ENCODE assay signal across 31 cellular contexts in the genomic region with DNA sequence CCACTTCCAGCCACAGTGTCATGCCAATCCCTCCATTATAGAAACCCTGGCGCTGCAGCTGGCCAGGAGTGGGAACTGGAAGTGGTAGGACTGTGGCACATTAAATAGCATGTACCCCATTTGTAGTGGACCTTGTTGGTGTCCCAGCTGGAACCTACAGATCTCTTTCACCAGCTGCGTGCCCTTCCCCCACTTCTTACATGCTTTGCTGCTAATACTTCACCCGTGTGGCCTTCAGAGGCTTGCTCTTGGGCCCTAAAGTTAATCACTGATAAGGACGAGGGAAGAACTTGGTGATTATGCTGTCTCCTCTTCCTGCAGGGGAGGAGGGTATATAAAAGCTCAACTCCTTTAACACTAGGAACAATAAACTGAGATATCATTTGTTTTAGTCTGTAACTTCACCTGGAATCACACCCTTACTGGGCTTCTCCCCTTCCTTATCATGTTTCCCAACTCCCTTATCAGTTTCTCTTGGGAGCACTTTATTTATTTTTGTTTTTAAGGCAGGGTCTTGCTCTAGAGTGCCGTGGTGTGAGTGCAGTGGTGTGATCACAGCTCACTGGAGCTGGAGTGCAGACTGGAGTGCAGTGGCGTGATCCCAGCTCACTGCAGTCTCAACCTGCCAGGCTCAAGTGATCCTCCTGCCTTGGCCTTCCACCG. TPM values are rescaled to one million over a fixed set of nuclear protein-coding genes. Genes with fewer than 3 reads are reported as not detected.
DNase-seq lines count a peak whose midpoint lies in the region; FAIRE-seq and TF ChIP-seq lines count a peak whose summit lies in the region.
"Had no signal": no experiment of that assay in that cellular context is flagged by ENCODE, and none has a peak within 500 bp of the region (broad histone marks: within the 10 kb centered on the region; RNA-seq: fewer than 3 reads in every experiment).

No MANE protein-coding gene starts in this region.

- no peak overlapping the region for H4K5ac ChIP-seq in H1 (ENCODE audit: insufficient read length, low read depth, low read length)

- H3K9me3 Mint-ChIP-seq in nephron progenitor cell, result no peaks in the 10 kb centered on the region
- H3K9me3 Mint-ChIP-seq: activated B cell treated with CpG ODN at 0.5 μM for 24 hours; activated CD4-positive, alpha-beta T cell treated with anti-CD3 and anti-CD28 coated beads, Interleukin-2, amount 10 ng/mL, durations not matched to agents 7 days and 5 days; activated naive CD8-positive, alpha-beta T cell treated with anti-CD3 and anti-CD28 coated beads for 36 hours; activated T-cell treated with anti-CD3 and anti-CD28 coated beads, Interleukin-2, amount 50 U/mL, for 24 hours; neural progenitor cell; stimulated activated naive CD8-positive, alpha-beta T cell treated with anti-CD3 and anti-CD28 coated beads, Interleukin-15, amount 100 ng/mL, for 72 hours had no signal

- no TSS peak for BruUV-seq in PC-9 (replicated peaks; lab: Mats Ljungman, UMichigan)

- H4K20me1 ChIP-seq in PC-9 (ENCODE audit: insufficient read depth) (no peaks in the 10 kb centered on the region), H1 (replicated peaks in 1 of 2; ENCODE audit: control insufficient read depth in 1 of 2, insufficient read depth in 2 of 2, low read length in 2 of 2) (no peaks in the 10 kb centered on the region)

- CTCF ChIA-PET in PC-9 (lab: Charles Lee) (no interaction called here), H1 (lab: Charles Lee; ENCODE audit: partially characterized antibody) (no interaction called here)

- no peak overlapping the region for H3K18ac ChIP-seq in H1 (ENCODE audit: extremely low read depth, low read length)

- peak overlapping the region; percentile 34 for H3K27ac Mint-ChIP-seq in nephron progenitor cell
- H3K27ac Mint-ChIP-seq: activated B cell treated with CpG ODN at 0.5 μM for 24 hours; activated CD4-positive, alpha-beta T cell treated with anti-CD3 and anti-CD28 coated beads, Interleukin-2, amount 10 ng/mL, durations not matched to agents 7 days and 5 days; activated naive CD8-positive, alpha-beta T cell treated with anti-CD3 and anti-CD28 coated beads for 36 hours; activated T-cell treated with anti-CD3 and anti-CD28 coated beads, Interleukin-2, amount 50 U/mL, for 24 hours; neural progenitor cell; stimulated activated naive CD8-positive, alpha-beta T cell treated with anti-CD3 and anti-CD28 coated beads, Interleukin-15, amount 100 ng/mL, for 72 hours had no signal

- 78% methylated on average over 7 of the region's 7 CpGs; no CpG with 5 or more reads in 1 of the 2 experiments for WGBS in H1 (ENCODE audit: extremely low coverage in 1 of 2, insufficient coverage in 1 of 2, insufficient read length in 1 of 2, insufficient replicate concordance in 2 of 2, low coverage in 1 of 2, low lambda C conversion rate in 2 of 2, missing lambda C conversion rate in 1 of 2), 2 experiments

- no peak for TF ChIP-seq RAD21 in H1 (IDR thresholded peaks at IDR 0.05 in 1 of 2, conservative IDR thresholded peaks at IDR 0.05 in 1 of 2; ENCODE audit: low read depth in 2 of 2, low read length in 2 of 2)

- H3K14ac ChIP-seq in H1 (ENCODE audit: insufficient read length), result no peak overlapping the region

- TF ChIP-seq CTCF in PC-9 (conservative IDR thresholded peaks at IDR 0.05), result no peak
- no peak for TF ChIP-seq CTCF in H1 (IDR thresholded peaks at IDR 0.05; ENCODE audit: control extremely low read depth in 1 of 3, insufficient read depth in 1 of 3, low read depth in 1 of 3, low read length in 3 of 3)
- no peak for TF ChIP-seq CTCF in nephron progenitor cell (IDR thresholded peaks at IDR 0.05)

- peak; percentile 5 for FAIRE-seq in GM12892 (lab: Jason Lieb, UNC)
- FAIRE-seq in H1 (lab: Jason Lieb, UNC), result no peak
- FAIRE-seq: bronchial epithelial cell, endothelial cell of umbilical vein, pancreas, RCC 7860 had no signal

- no peak overlapping the region for H3K23ac ChIP-seq in H1 (ENCODE audit: insufficient read length)

- no peak overlapping the region for H2BK15ac ChIP-seq in H1 (ENCODE audit: low read length)

- H3K4me1 ChIP-seq in PC-9 (replicated peaks; ENCODE audit: insufficient read depth) (no peaks in the 10 kb centered on the region), H1 (replicated peaks in 1 of 4; ENCODE audit: control insufficient read depth in 3 of 4, insufficient read depth in 4 of 4, low read length in 3 of 4) (peaks cover 0 to 2% (median 0%) of the 10 kb centered on the region in 4 experiments; a peak in 1 of 7 replicates)
- H3K4me1 ChIP-seq: gastrocnemius medialis, neural progenitor cell, pancreas had no signal

- H3K9me2 ChIP-seq in PC-9 (ENCODE audit: insufficient read depth), result no peaks in the 10 kb centered on the region

- H3K4me2 ChIP-seq in PC-9, result no peak overlapping the region
- no peak overlapping the region for H3K4me2 ChIP-seq in H1 (ENCODE audit: insufficient read depth in 1 of 2, low read depth in 2 of 2, low read length in 2 of 2)
- H3K4me2 ChIP-seq: neural progenitor cell had no signal

- no peaks in the 10 kb centered on the region for H3K36me3 Mint-ChIP-seq in nephron progenitor cell (ENCODE audit: low read depth)
- H3K36me3 Mint-ChIP-seq: activated naive CD8-positive, alpha-beta T cell treated with anti-CD3 and anti-CD28 coated beads for 36 hours; neural progenitor cell had no signal

- H2BK12ac ChIP-seq in H1 (ENCODE audit: low read depth, low read length), result no peak overlapping the region

- no peak overlapping the region for H3K56ac ChIP-seq in H1 (replicated peaks; ENCODE audit: insufficient read length, low read depth, low read length)

- no peak overlapping the region for H2BK20ac ChIP-seq in H1 (ENCODE audit: low read length)

- H4K8ac ChIP-seq in H1 (ENCODE audit: extremely low read depth, insufficient read depth, low read length), result no peak overlapping the region

- H3F3A ChIP-seq in PC-9 (ENCODE audit: insufficient read depth, low read depth), result no peaks in the 10 kb centered on the region

- TF ChIP-seq POLR2A in GM12892 (IDR thresholded peaks at IDR 0.05; ENCODE audit: low read depth, low read length) (no peak), H1 (IDR thresholded peaks at IDR 0.05; ENCODE audit: control extremely low read depth in 1 of 2, low read depth in 2 of 2, low read length in 2 of 2) (no peak)

- DNase-seq in GM12892 (ENCODE audit: insufficient read length), result no peak
- DNase-seq in PC-9, result no peak
- DNase-seq in H1 (ENCODE audit: low read depth in 1 of 2, low spot score in 2 of 2), result no peak
- no peak for DNase-seq in nephron progenitor cell
- no peak for DNase-seq in stimulated activated CD4-positive, alpha-beta T cell treated with anti-CD3 and anti-CD28 coated beads, Interleukin-4, amount 100 ng/mL, for 4 hours
- no peak for DNase-seq in stimulated activated CD4-positive, alpha-beta T cell treated with anti-CD3 and anti-CD28 coated beads, Interleukin-2, amount 100 ng/mL, for 24 hours
- no peak for DNase-seq in kidney tubule cell (ENCODE audit: low spot score)
- DNase-seq: activated B cell treated with CpG ODN at 0.5 μM for 24 hours; activated CD4-positive, alpha-beta T cell treated with anti-CD3 and anti-CD28 coated beads, Interleukin-2, amount 10 ng/mL, durations not matched to agents 7 days and 5 days; activated gamma-delta T cell; activated naive CD8-positive, alpha-beta T cell treated with anti-CD3 and anti-CD28 coated beads for 36 hours; activated T-cell treated with anti-CD3 and anti-CD28 coated beads, Interleukin-2, amount 50 U/mL, for 24 hours; aorta; gastrocnemius medialis; GDM1; KBM-7; kidney glomerular epithelial cell; mammary epithelial cell; NCI-H1092; NCI-H1694; NCI-H524; pancreas; retina; SIG-M5; stimulated activated naive CD8-positive, alpha-beta T cell treated with anti-CD3 and anti-CD28 coated beads, Interleukin-15, amount 100 ng/mL, for 72 hours; SW 1271 had no signal

- H3K36me3 ChIP-seq in PC-9 (ENCODE audit: low read depth), result no peaks in the 10 kb centered on the region
- no peaks in the 10 kb centered on the region for H3K36me3 ChIP-seq in H1 (ENCODE audit: control insufficient read depth in 2 of 4, insufficient read depth in 4 of 4, low read length in 3 of 4)
- H3K36me3 ChIP-seq: gastrocnemius medialis, neural progenitor cell, pancreas had no signal

- H3K4me3 Mint-ChIP-seq in nephron progenitor cell, result peak overlapping the region; percentile 27
- H3K4me3 Mint-ChIP-seq: activated B cell treated with CpG ODN at 0.5 μM for 24 hours; activated CD4-positive, alpha-beta T cell treated with anti-CD3 and anti-CD28 coated beads, Interleukin-2, amount 10 ng/mL, durations not matched to agents 7 days and 5 days; activated naive CD8-positive, alpha-beta T cell treated with anti-CD3 and anti-CD28 coated beads for 36 hours; activated T-cell treated with anti-CD3 and anti-CD28 coated beads, Interleukin-2, amount 50 U/mL, for 24 hours; neural progenitor cell; stimulated activated naive CD8-positive, alpha-beta T cell treated with anti-CD3 and anti-CD28 coated beads, Interleukin-15, amount 100 ng/mL, for 72 hours had no signal

- intact Hi-C loops in PC-9 (cut with micrococcal nuclease; ENCODE audit: unreplicated experiment), result loop anchor here (5.0 kb wide), 1 partner anchor 62 kb away; no protein-coding TSS in a partner anchor

- no peak overlapping the region for H3K4ac ChIP-seq in H1 (replicated peaks; ENCODE audit: insufficient read length, low read depth, low read length)

- H3K79me1 ChIP-seq in H1 (ENCODE audit: low read depth, low read length), result no peaks in the 10 kb centered on the region

- H2BK5ac ChIP-seq in H1 (ENCODE audit: low read depth, low read length), result no peak overlapping the region

- H3K9ac ChIP-seq in H1 (replicated peaks in 1 of 4; ENCODE audit: extremely low read depth in 1 of 4, low read depth in 3 of 4, low read length in 3 of 4), result no peak overlapping the region
- H3K9ac ChIP-seq: neural progenitor cell had no signal

- no peaks in the 10 kb centered on the region for H3K23me2 ChIP-seq in H1 (ENCODE audit: low read depth, low read length)

- no peak overlapping the region for H3K4me3 ChIP-seq in PC-9
- H3K4me3 ChIP-seq in H1 (ENCODE audit: extremely low read depth in 1 of 4, insufficient read depth in 2 of 4, low read depth in 3 of 4, low read length in 4 of 4), result no peak overlapping the region
- H3K4me3 ChIP-seq: gastrocnemius medialis, neural progenitor cell, pancreas, skin epidermis had no signal

- TF ChIP-seq EP300 in H1 (IDR thresholded peaks at IDR 0.05; ENCODE audit: borderline replicate concordance in 1 of 2, low read depth in 2 of 2, low read length in 2 of 2), result no peak

- H2AFZ ChIP-seq in PC-9 (peak overlapping the region; percentile 37; the same call in 1 of the 2 replicates), H1 (ENCODE audit: low read length) (peak overlapping the region; percentile 72)
- H2AFZ ChIP-seq: neural progenitor cell had no signal

- no peak overlapping the region for H2AK5ac ChIP-seq in H1 (ENCODE audit: low read depth, low read length)

- H3K27me3 ChIP-seq in PC-9 (ENCODE audit: insufficient read depth, low read depth) (no peaks in the 10 kb centered on the region), H1 (replicated peaks in 1 of 4; ENCODE audit: control insufficient read depth in 3 of 4, extremely low read depth in 1 of 4, insufficient read depth in 3 of 4, low read length in 3 of 4) (peaks cover 0 to 1% (median 0%) of the 10 kb centered on the region in 4 experiments; a peak in 1 of 7 replicates)
- H3K27me3 ChIP-seq: gastrocnemius medialis, neural progenitor cell, pancreas had no signal

- peaks cover 14% of the 10 kb centered on the region for H3K27me3 Mint-ChIP-seq in nephron progenitor cell (ENCODE audit: low read depth, poor library complexity)

- no peak overlapping the region for H2BK120ac ChIP-seq in H1 (replicated peaks; ENCODE audit: low read depth, low read length)

- H3K79me2 ChIP-seq in PC-9 (ENCODE audit: low read depth) (no peaks in the 10 kb centered on the region), H1 (ENCODE audit: control insufficient read depth in 1 of 2, insufficient read depth in 2 of 2, low read length in 2 of 2) (no peaks in the 10 kb centered on the region)

- H3K27ac ChIP-seq in PC-9 (no peak overlapping the region), H1 (ENCODE audit: low read depth, low read length) (no peak overlapping the region)
- H3K27ac ChIP-seq: gastrocnemius medialis, neural progenitor cell, pancreas, skin epidermis had no signal

- H4K91ac ChIP-seq in H1 (replicated peaks; ENCODE audit: insufficient read length, low read length), result no peak overlapping the region

- POLR2A ChIA-PET in PC-9 (lab: Charles Lee; ENCODE audit: unreplicated experiment) (no interaction called here), H1 (lab: Charles Lee; ENCODE audit: partially characterized antibody) (no interaction called here)

- H3K9me3 ChIP-seq in PC-9 (ENCODE audit: insufficient read depth, low read depth) (no peaks in the 10 kb centered on the region), H1 (ENCODE audit: insufficient read depth in 2 of 2, low read depth in 1 of 2, low read length in 1 of 2) (no peaks in the 10 kb centered on the region)
- H3K9me3 ChIP-seq: gastrocnemius medialis, pancreas had no signal

- peaks cover 52% of the 10 kb centered on the region for H3K4me1 Mint-ChIP-seq in nephron progenitor cell
- H3K4me1 Mint-ChIP-seq: activated B cell treated with CpG ODN at 0.5 μM for 24 hours; activated CD4-positive, alpha-beta T cell treated with anti-CD3 and anti-CD28 coated beads, Interleukin-2, amount 10 ng/mL, durations not matched to agents 7 days and 5 days; activated naive CD8-positive, alpha-beta T cell treated with anti-CD3 and anti-CD28 coated beads for 36 hours; stimulated activated naive CD8-positive, alpha-beta T cell treated with anti-CD3 and anti-CD28 coated beads, Interleukin-15, amount 100 ng/mL, for 72 hours had no signal

RNA-seq across cellular contexts. Expression of gene PIK3R4, which starts 43.2 kb away (rescaled TPM):
- polyA plus RNA-seq in GM12892 (2012; ENCODE audit: missing spikeins), result 15.0 TPM
- 28.7 and 35.2 TPM in 2 replicates for total RNA-seq in PC-9 (2021)
- 43.0 and 43.8 TPM in 2 replicates for total RNA-seq in H1 (2021; fragmentation: NEBNext Ultra II Directional; extraction: Animal tissue kit (Norgen Biotek cat#: 25700))
- 55.9 and 87.4 TPM in 2 replicates for polyA plus RNA-seq in H1 (2011; rRNA removed)
- polyA plus RNA-seq in H1 (2011; cell fraction: cytosol; rRNA removed), result 49.4 TPM
- polyA plus RNA-seq in H1 (2011; cell fraction: nucleus; rRNA removed), result 50.2 TPM
- 31.2 to 40.4 TPM (median 35.4 TPM) in 4 replicates for polyA plus RNA-seq in H1 (2012, experiment 1 of 2)
- 4.1 TPM for polyA plus RNA-seq in H1 (2012, experiment 2 of 2)
- 30.1 TPM for polyA plus RNA-seq in H1 (2013, experiment 1 of 2)
- 31.3 TPM for polyA plus RNA-seq in H1 (2013, experiment 2 of 2)
- 145 and 174 TPM in 2 replicates for polyA minus RNA-seq in H1 (2011; rRNA and poly(A)+ RNA removed)
- polyA minus RNA-seq in H1 (2011; cell fraction: cytosol; rRNA and poly(A)+ RNA removed), result 40.0 TPM
- 69.7 TPM for polyA minus RNA-seq in H1 (2011; cell fraction: nucleus; rRNA and poly(A)+ RNA removed)
